16 cellular contexts compared by ENCODE assay signal in the genomic region with DNA sequence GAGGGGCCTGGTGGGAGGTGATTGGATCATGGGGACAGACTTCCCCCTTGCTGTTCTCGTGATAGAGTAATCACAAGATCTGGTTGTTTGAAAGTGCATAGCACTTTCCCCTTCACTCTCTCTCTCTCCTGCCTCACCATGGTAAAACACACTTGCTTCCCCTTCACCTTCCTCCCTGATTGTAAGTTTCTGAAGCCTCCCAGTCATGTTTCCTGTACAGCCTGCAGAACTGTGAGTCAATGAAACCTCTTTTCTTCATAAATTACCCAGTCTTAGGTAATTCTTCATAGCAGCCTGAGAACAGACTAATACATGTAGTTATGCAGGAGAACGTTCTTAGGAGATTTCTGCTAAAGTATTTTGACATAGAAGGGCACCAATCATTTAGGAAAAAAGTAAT. TPM values are rescaled to one million over a fixed set of nuclear protein-coding genes. Genes with fewer than 3 reads are reported as not detected.
DNase-seq lines count a peak whose midpoint lies in the region; ATAC-seq and TF ChIP-seq lines count a peak whose summit lies in the region.
"Had no signal": no experiment of that assay in that cellular context is flagged by ENCODE, and none has a peak within 500 bp of the region (broad histone marks: within the 10 kb centered on the region; RNA-seq: fewer than 3 reads in every experiment).

No MANE protein-coding gene starts in this region.

- no peak for TF ChIP-seq CTCF in HFFc6 (IDR thresholded peaks at IDR 0.05)
- TF ChIP-seq CTCF in OCI-LY7 (conservative IDR thresholded peaks at IDR 0.05; ENCODE audit: low read length) = no peak
- no peak for TF ChIP-seq CTCF in epithelial cell of esophagus (IDR thresholded peaks at IDR 0.05; ENCODE audit: insufficient read depth, low read depth, low read length, missing control alignments)

- peak; percentile 7 for DNase-seq in CD1c-positive myeloid dendritic cell (ENCODE audit: extremely low spot score)
- no peak for DNase-seq in HFFc6
- DNase-seq in OCI-LY7 (ENCODE audit: low spot score) = no peak
- DNase-seq in epithelial cell of esophagus (ENCODE audit: low read depth) = peak; percentile 28
- no peak for DNase-seq in NCI-H774 (lab: John Stamatoyannopoulos, UW)
- no peak for DNase-seq in activated CD4-positive, alpha-beta T cell treated with anti-CD3 and anti-CD28 coated beads, Interleukin-2, amount 50 U/mL, for 1 hour
- no peak for DNase-seq in NCI-H2227 (lab: John Stamatoyannopoulos, UW; ENCODE audit: unreplicated experiment)
- DNase-seq: KG1, NCI-H1105, NCI-H1694 treated with DMSO at 0.1 percent for 48 hours, NCI-H446 treated with DMSO at 0.1 percent for 48 hours had no signal

- H4K20me1 ChIP-seq in OCI-LY7 (ENCODE audit: insufficient read depth, low read length) = no peaks in the 10 kb centered on the region
- H4K20me1 ChIP-seq: BLaER1 treated with 17β-estradiol and CSF1 and Interleukin-3, amounts not matched to agents 10 nM and 100 nM had no signal

- no TSS peak for BruUV-seq in OCI-LY7 (replicated peaks; lab: Mats Ljungman, UMichigan)

- no peaks in the 10 kb centered on the region for H3K4me1 ChIP-seq in OCI-LY7 (ENCODE audit: insufficient read depth, low read length, poor library complexity, severe bottlenecking)
- H3K4me1 ChIP-seq: HAP-1 had no signal

- ATAC-seq in GM21515 (IDR thresholded peaks at IDR 0.05; ENCODE audit: unreplicated experiment) = no peak
- ATAC-seq: A549, Panc1 had no signal

- H3K9me3 ChIP-seq in OCI-LY7 (ENCODE audit: low read length) = no peaks in the 10 kb centered on the region
- H3K9me3 ChIP-seq: A549, HAP-1 had no signal

- no peaks in the 10 kb centered on the region for H3K27me3 Mint-ChIP-seq in HFFc6 (ENCODE audit: insufficient read depth)

- H3K36me3 Mint-ChIP-seq in HFFc6 (ENCODE audit: low read depth) = peaks cover 7% of the 10 kb centered on the region

- H3K9me3 Mint-ChIP-seq in HFFc6 = no peaks in the 10 kb centered on the region

- intact Hi-C loops in OCI-LY7 (cut with micrococcal nuclease; ENCODE audit: unreplicated experiment) = no loop called here

- CTCF ChIA-PET in OCI-LY7 (lab: Charles Lee; ENCODE audit: unreplicated experiment) = interaction anchor here (0.5 kb wide), 1 partner anchor 534 kb away, joined by 11 read pairs; no protein-coding TSS in a partner anchor

- H3K4me2 ChIP-seq in OCI-LY7 (ENCODE audit: low read length) = no peak overlapping the region
- H3K4me2 ChIP-seq: A549 had no signal

- H2AFZ ChIP-seq in OCI-LY7 (ENCODE audit: low read length) = peak overlapping the region; percentile 60; the same call in 1 of the 2 replicates

- POLR2A ChIA-PET in OCI-LY7 (lab: Charles Lee) = no interaction called here

- H3K4me3 ChIP-seq in OCI-LY7 (ENCODE audit: low read depth, low read length, poor library complexity, severe bottlenecking) = no peak overlapping the region
- no peak overlapping the region for H3K4me3 ChIP-seq in epithelial cell of esophagus (ENCODE audit: low read length)
- H3K4me3 ChIP-seq: A549; BLaER1 treated with 17β-estradiol and CSF1 and Interleukin-3, amounts not matched to agents 10 nM and 100 nM; HAP-1 had no signal

- no peaks in the 10 kb centered on the region for H3K79me2 ChIP-seq in OCI-LY7 (ENCODE audit: insufficient read depth, low read depth, low read length)

- no peak overlapping the region for H3K4me3 Mint-ChIP-seq in HFFc6

- H3K27ac ChIP-seq in OCI-LY7 (ENCODE audit: low read depth, low read length, poor library complexity, severe bottlenecking) = no peak overlapping the region
- H3K27ac ChIP-seq: A549; BLaER1 treated with 17β-estradiol and CSF1 and Interleukin-3, amounts not matched to agents 10 nM and 100 nM had no signal

- H3K27ac Mint-ChIP-seq in HFFc6 = peak overlapping the region; percentile 42; the same call in 1 of the 2 replicates

- H3K9me2 ChIP-seq in OCI-LY7 (ENCODE audit: insufficient read depth, low read length) = no peaks in the 10 kb centered on the region

- no peaks in the 10 kb centered on the region for H3K36me3 ChIP-seq in OCI-LY7 (ENCODE audit: insufficient read depth, low read length)
- H3K36me3 ChIP-seq: BLaER1 treated with 17β-estradiol and CSF1 and Interleukin-3, amounts not matched to agents 10 nM and 100 nM; HAP-1 had no signal

- peaks cover 65% of the 10 kb centered on the region for H3K4me1 Mint-ChIP-seq in HFFc6 (ENCODE audit: low read depth)

RNA-seq across cellular contexts. Expression of gene FBXO28, which starts 59.9 kb away (rescaled TPM):
- 10 to 100 TPM; 34.3 to 41.8 (median 39.2) TPM for total RNA-seq in HFFc6 (2021; fragmentation: NEBNext Ultra II Directional; extraction: Animal tissue kit (Norgen Biotek cat#: 25700))
- 23.3 and 25.1 TPM in 2 replicates for total RNA-seq in OCI-LY7 (2014; rRNA removed; shearing (Covaris generic))
- 17.4 and 20.1 TPM in 2 replicates for total RNA-seq in OCI-LY7 (2022)

Comparison
In these comparisons a context has a peak if more than half of its experiments do, and no peak if none do; other contexts are left out.
1. DNase-seq: peak in CD1c-positive myeloid dendritic cell (single experiment) and epithelial cell of esophagus (single experiment); none in HFFc6 (single experiment), OCI-LY7 (single experiment), NCI-H774 (single experiment), activated CD4-positive, alpha-beta T cell treated with anti-CD3 and anti-CD28 coated beads, Interleukin-2, amount 50 U/mL, for 1 hour (single experiment) and NCI-H2227 (single experiment).